In genomic region chr6:7377961-7378360, GRCh38 we compare ENCODE assay signal across 28 cellular contexts. TPM values are rescaled to one million over a fixed set of nuclear protein-coding genes. Genes with fewer than 3 reads are reported as not detected.
"Had no signal": no experiment of that assay in that cellular context is flagged by ENCODE, and none has a peak within 500 bp of the region (broad histone marks: within the 10 kb centered on the region; RNA-seq: fewer than 3 reads in every experiment).

No MANE protein-coding gene starts in this region.

- DNase-seq: stimulated activated CD4-positive, alpha-beta T cell treated with anti-CD3 and anti-CD28 coated beads, Interleukin-2, amount 100 ng/mL, for 48 hours; stimulated activated CD4-positive, alpha-beta T cell treated with anti-CD3 and anti-CD28 coated beads, Interleukin-4, amount 100 ng/mL, for 1 hour; stimulated activated CD4-positive, alpha-beta T cell treated with anti-CD3 and anti-CD28 coated beads, Interleukin-4, amount 100 ng/mL, for 24 hours; stimulated activated CD4-positive, alpha-beta T cell treated with anti-CD3 and anti-CD28 coated beads, Interleukin-4, amount 100 ng/mL, for 4 hours; stimulated activated CD8-positive, alpha-beta memory T cell treated with anti-CD3 and anti-CD28 coated beads, Interleukin-4, amount 100 ng/mL, for 48 hours; stimulated activated naive B cell treated with anti-CD40 and anti-IgM and Interleukin-4, amounts not matched to agents 10 μg/mL and 1 μg/mL and 100 μg/mL, for 72 hours; stimulated activated naive CD4-positive, alpha-beta T cell; stimulated activated naive CD4-positive, alpha-beta T cell treated with Interleukin-2 at 50 U/mL for 16 hours; stimulated activated naive CD8-positive, alpha-beta T cell treated with anti-CD3 and anti-CD28 coated beads, Interleukin-15, amount 100 ng/mL, for 72 hours; stimulated activated naive CD8-positive, alpha-beta T cell treated with anti-CD3 and anti-CD28 coated beads, Interleukin-15, Interleukin-2, amounts not matched to agents 100 U/mL and 50 U/mL, for 24 hours; stomach; substantia nigra; testis; thyroid gland; tibial artery; transverse colon; trophoblast cell; upper lobe of left lung; upper lobe of right lung; uterus had no signal

RNA-seq across cellular contexts. Expression of gene CAGE1, which starts 11.6 kb away (rescaled TPM):
- total RNA-seq: stomach, subcutaneous adipose tissue, suprapubic skin, temporal lobe, thoracic aorta, tibial nerve, transverse colon, upper lobe of left lung, upper lobe of right lung, ureter, urinary bladder, vagina had no signal
- polyA plus RNA-seq: stomach, urinary bladder had no signal
